16 cellular contexts compared by ENCODE assay signal in genomic region chr18:61093967-61094366, GRCh38.
DNase-seq lines count a peak whose midpoint lies in the region; ATAC-seq and TF ChIP-seq lines count a peak whose summit lies in the region.
"Had no signal": no experiment of that assay in that cellular context is flagged by ENCODE, and none has a peak within 500 bp of the region (broad histone marks: within the 10 kb centered on the region; RNA-seq: fewer than 3 reads in every experiment).

No MANE protein-coding gene starts in this region.

- no peaks in the 10 kb centered on the region for H3K36me3 Mint-ChIP-seq in CD4-positive, alpha-beta T cell (ENCODE audit: low read depth)

- intact Hi-C loops in CD4-positive, alpha-beta T cell (cut with DNase I, micrococcal nuclease) = no loop called here

- DNase-seq in NCI-H1092 (lab: John Stamatoyannopoulos, UW) = peak; percentile 80
- peak; percentile 35 for DNase-seq in NCI-H128 (lab: John Stamatoyannopoulos, UW; ENCODE audit: unreplicated experiment)
- DNase-seq in NCI-H2081 treated with DMSO at 0.1 percent for 48 hours (lab: John Stamatoyannopoulos, UW) = peak; percentile 35
- DNase-seq in NCI-H748 (lab: John Stamatoyannopoulos, UW; ENCODE audit: unreplicated experiment) = peak; percentile 88
- DNase-seq in stimulated activated CD4-positive, alpha-beta T cell treated with anti-CD3 and anti-CD28 coated beads, Interleukin-1b, Interleukin-23, amount 100 ng/mL, for 48 hours = no peak
- no peak for DNase-seq in CD4-positive, alpha-beta T cell
- no peak for DNase-seq in AG08395 (ENCODE audit: low spot score)
- DNase-seq: C1 segment of cervical spinal cord, DMS79 treated with DMSO at 0.1 percent for 48 hours, NCI-H524 treated with DMSO at 0.1 percent for 48 hours, OCI-M1, Right ventricle myocardium superior, SW 1271, T-helper 2 cell had no signal

- H3K27ac Mint-ChIP-seq in CD4-positive, alpha-beta T cell = no peak overlapping the region

- no peaks in the 10 kb centered on the region for H3K27me3 Mint-ChIP-seq in CD4-positive, alpha-beta T cell

- TF ChIP-seq CTCF in CD4-positive, alpha-beta T cell (IDR thresholded peaks at IDR 0.05) = no peak

- H3K27ac ChIP-seq in CD4-positive, alpha-beta T cell (ENCODE audit: low read depth, low read length) = no peak overlapping the region

- CTCF ChIA-PET in CD4-positive, alpha-beta T cell (lab: Charles Lee) = no interaction called here

- POLR2A ChIA-PET in CD4-positive, alpha-beta T cell (lab: Charles Lee) = no interaction called here

- no peaks in the 10 kb centered on the region for H3K27me3 ChIP-seq in CD4-positive, alpha-beta T cell (ENCODE audit: control insufficient read depth, insufficient read depth, low read length)

- no peak overlapping the region for H3K4me3 Mint-ChIP-seq in CD4-positive, alpha-beta T cell

- no peak for ATAC-seq in CD4-positive, alpha-beta T cell (ENCODE audit: poor library complexity)
- no peak for ATAC-seq in HG03196 (IDR thresholded peaks at IDR 0.05; ENCODE audit: unreplicated experiment)
- ATAC-seq: K562 had no signal

- no peaks in the 10 kb centered on the region for H3K4me1 Mint-ChIP-seq in CD4-positive, alpha-beta T cell (ENCODE audit: low read depth)

- no peaks in the 10 kb centered on the region for H3K9me3 Mint-ChIP-seq in CD4-positive, alpha-beta T cell

- no peaks in the 10 kb centered on the region for H3K9me3 ChIP-seq in CD4-positive, alpha-beta T cell (ENCODE audit: control insufficient read depth, low read length)

Comparison
In these comparisons a context has a peak if more than half of its experiments do, and no peak if none do; other contexts are left out.
1. DNase-seq: peak in NCI-H1092 (single experiment), NCI-H128 (single experiment), NCI-H2081 treated with DMSO at 0.1 percent for 48 hours (single experiment) and NCI-H748 (single experiment); none in stimulated activated CD4-positive, alpha-beta T cell treated with anti-CD3 and anti-CD28 coated beads, Interleukin-1b, Interleukin-23, amount 100 ng/mL, for 48 hours (single experiment), CD4-positive, alpha-beta T cell (0 of 10) and AG08395 (single experiment).